Comparison of ENCODE assay signal across 1 cellular context in genomic region chr9:37551468-37551867, GRCh38.
TF ChIP-seq lines count a peak whose summit lies in the region.

No MANE protein-coding gene starts in this region.

TF ChIP-seq in GM23338, 12 proteins besides CTCF, POLR2A, EP300 and RAD21 (continued from another document):
- TF ChIP-seq REST (IDR thresholded peaks at IDR 0.05; ENCODE audit: unreplicated experiment), result no peak
- no peak for TF ChIP-seq EZH2phosphoT487 (IDR thresholded peaks at IDR 0.05; ENCODE audit: unreplicated experiment)
- no peak for TF ChIP-seq JUNB (IDR thresholded peaks at IDR 0.05; ENCODE audit: unreplicated experiment)
- no peak for TF ChIP-seq POLR2AphosphoS5 (IDR thresholded peaks at IDR 0.05; ENCODE audit: low read depth)
- TF ChIP-seq ZNF331 (CRISPR knock-in tag; IDR thresholded peaks at IDR 0.05; ENCODE audit: low read depth), result no peak
- no peak for TF ChIP-seq ZNF462 (CRISPR knock-in tag; IDR thresholded peaks at IDR 0.05)
- no peak for TF ChIP-seq STAT1 (IDR thresholded peaks at IDR 0.05; ENCODE audit: unreplicated experiment)
- TF ChIP-seq ZNF114 (CRISPR knock-in tag; IDR thresholded peaks at IDR 0.05), result no peak
- no peak for TF ChIP-seq CREB1 (CRISPR knock-in tag; IDR thresholded peaks at IDR 0.05; ENCODE audit: low read depth)
- TF ChIP-seq, protein P1, sequence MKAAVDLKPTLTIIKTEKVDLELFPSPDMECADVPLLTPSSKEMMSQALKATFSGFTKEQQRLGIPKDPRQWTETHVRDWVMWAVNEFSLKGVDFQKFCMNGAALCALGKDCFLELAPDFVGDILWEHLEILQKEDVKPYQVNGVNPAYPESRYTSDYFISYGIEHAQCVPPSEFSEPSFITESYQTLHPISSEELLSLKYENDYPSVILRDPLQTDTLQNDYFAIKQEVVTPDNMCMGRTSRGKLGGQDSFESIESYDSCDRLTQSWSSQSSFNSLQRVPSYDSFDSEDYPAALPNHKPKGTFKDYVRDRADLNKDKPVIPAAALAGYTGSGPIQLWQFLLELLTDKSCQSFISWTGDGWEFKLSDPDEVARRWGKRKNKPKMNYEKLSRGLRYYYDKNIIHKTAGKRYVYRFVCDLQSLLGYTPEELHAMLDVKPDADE (IDR thresholded peaks at IDR 0.05), result no peak
- no peak for TF ChIP-seq EZH2 (IDR thresholded peaks at IDR 0.05; ENCODE audit: low read depth, unreplicated experiment)
TF ChIP-seq in GM23338: peak in this region for 0.
